8 cellular contexts compared by ENCODE assay signal in genomic region chr3:9732080-9732752, GRCh38. TPM values are rescaled to one million over a fixed set of nuclear protein-coding genes. Genes with fewer than 3 reads are reported as not detected.
DNase-seq lines count a peak whose midpoint lies in the region; ATAC-seq and TF ChIP-seq lines count a peak whose summit lies in the region.

No MANE protein-coding gene starts in this region.

- H3K36me3 ChIP-seq in ES-I3 (ENCODE audit: insufficient read depth, low read length): peaks cover 8% of the 10 kb centered on the region

- peak overlapping the region; percentile 95 for H3K4me3 Mint-ChIP-seq in HFFc6

- no peaks in the 10 kb centered on the region for H3K9me3 ChIP-seq in ES-I3 (ENCODE audit: control insufficient read depth, insufficient read depth, low read length)

- peaks cover 6% of the 10 kb centered on the region; the same call in 1 of the 2 replicates for H3K4me1 ChIP-seq in ES-I3 (ENCODE audit: insufficient read depth, low read length)

- H3K36me3 Mint-ChIP-seq in HFFc6 (ENCODE audit: low read depth): peaks cover 9% of the 10 kb centered on the region; the same call in 1 of the 2 replicates

- H3K9ac ChIP-seq in ES-I3 (ENCODE audit: low read depth, low read length): peak overlapping the region; percentile 100

- POLR2A ChIA-PET in RWPE1 (lab: Yijun Ruan, JAX; ENCODE audit: low non-redundant PET): interaction anchor here (0.6 kb wide), 1 partner anchor 41 kb away, joined by 4 read pairs; no protein-coding TSS in a partner anchor

- peak overlapping the region; percentile 84 for H3K27ac Mint-ChIP-seq in HFFc6

- TF ChIP-seq CTCF in HFFc6 (IDR thresholded peaks at IDR 0.05) (no peak), RWPE1 (conservative IDR thresholded peaks at IDR 0.05; ENCODE audit: low read depth) (no peak)

- no peak for ATAC-seq in HG03095 (IDR thresholded peaks at IDR 0.05; ENCODE audit: unreplicated experiment)

- no peaks in the 10 kb centered on the region for H3K9me3 Mint-ChIP-seq in HFFc6

- no peak for DNase-seq in HFFc6
- DNase-seq in RWPE1 (ENCODE audit: low spot score): peak; percentile 20
- peak; percentile 49 for DNase-seq in astrocyte of the hippocampus (ENCODE audit: low read depth, low spot score)
- DNase-seq in iPS-NIHi11 (ENCODE audit: low spot score): peak; percentile 61
- peak; percentile 37 for DNase-seq in stimulated activated CD4-positive, alpha-beta T cell treated with anti-CD3 and anti-CD28 coated beads, Interleukin-4, amount 100 ng/mL, for 1 hour
- no peak for DNase-seq in foreskin melanocyte

- peak overlapping the region; percentile 97 for H3K27ac ChIP-seq in RWPE1

- CTCF ChIA-PET in RWPE1 (lab: Yijun Ruan, JAX): interaction anchor here (1.2 to 1.4 kb wide), 2 partner anchors 16 to 17 kb away, joined by 5 to 6 read pairs; no protein-coding TSS in a partner anchor

- peaks cover 47% of the 10 kb centered on the region for H3K4me1 Mint-ChIP-seq in HFFc6 (ENCODE audit: low read depth)

- H3K27me3 Mint-ChIP-seq in HFFc6 (ENCODE audit: insufficient read depth): peaks cover 3% of the 10 kb centered on the region; the same call in 1 of the 2 replicates

RNA-seq across cellular contexts. Expression of gene BRPF1, which starts 0.7 kb away (rescaled TPM):
- total RNA-seq in HFFc6 (2021; fragmentation: NEBNext Ultra II Directional; extraction: Animal tissue kit (Norgen Biotek cat#: 25700)): 10 to 100 TPM; 14.4 to 18.4 (median 17.1) TPM

RNA-seq across cellular contexts. Expression of gene OGG1, which starts 17.5 kb away (rescaled TPM):
- total RNA-seq in HFFc6 (2021; fragmentation: NEBNext Ultra II Directional; extraction: Animal tissue kit (Norgen Biotek cat#: 25700)): 10 to 100 TPM; 17.7 to 26.2 (median 23.7) TPM

RNA-seq across cellular contexts. Expression of gene CPNE9, which starts 28.6 kb away (rescaled TPM):
- not detected for total RNA-seq in HFFc6 (2021; fragmentation: NEBNext Ultra II Directional; extraction: Animal tissue kit (Norgen Biotek cat#: 25700))

RNA-seq across cellular contexts. Expression of gene CAMK1, which starts 37.5 kb away (rescaled TPM):
- 10 to 100 TPM; 22.1 to 33.0 (median 28.8) TPM for total RNA-seq in HFFc6 (2021; fragmentation: NEBNext Ultra II Directional; extraction: Animal tissue kit (Norgen Biotek cat#: 25700))

Comparison
In these comparisons a context has a peak if more than half of its experiments do, and no peak if none do; other contexts are left out.
1. DNase-seq: peak in RWPE1 (single experiment), astrocyte of the hippocampus (single experiment), iPS-NIHi11 (single experiment) and stimulated activated CD4-positive, alpha-beta T cell treated with anti-CD3 and anti-CD28 coated beads, Interleukin-4, amount 100 ng/mL, for 1 hour (single experiment); none in HFFc6 (single experiment) and foreskin melanocyte (single experiment).